1 cellular context compared by ENCODE assay signal in genomic region chr15:58987501-58988010, GRCh38.
TF ChIP-seq lines count a peak whose summit lies in the region.

Gene RNF111 (plus strand): TSS chr15:58987663. CDS start chr15:59030823, 43,160 bp downstream.

TF ChIP-seq in HepG2, 621 proteins besides CTCF, POLR2A, EP300 and RAD21 (continued from another document and continues in another):
- TF ChIP-seq, protein P1, sequence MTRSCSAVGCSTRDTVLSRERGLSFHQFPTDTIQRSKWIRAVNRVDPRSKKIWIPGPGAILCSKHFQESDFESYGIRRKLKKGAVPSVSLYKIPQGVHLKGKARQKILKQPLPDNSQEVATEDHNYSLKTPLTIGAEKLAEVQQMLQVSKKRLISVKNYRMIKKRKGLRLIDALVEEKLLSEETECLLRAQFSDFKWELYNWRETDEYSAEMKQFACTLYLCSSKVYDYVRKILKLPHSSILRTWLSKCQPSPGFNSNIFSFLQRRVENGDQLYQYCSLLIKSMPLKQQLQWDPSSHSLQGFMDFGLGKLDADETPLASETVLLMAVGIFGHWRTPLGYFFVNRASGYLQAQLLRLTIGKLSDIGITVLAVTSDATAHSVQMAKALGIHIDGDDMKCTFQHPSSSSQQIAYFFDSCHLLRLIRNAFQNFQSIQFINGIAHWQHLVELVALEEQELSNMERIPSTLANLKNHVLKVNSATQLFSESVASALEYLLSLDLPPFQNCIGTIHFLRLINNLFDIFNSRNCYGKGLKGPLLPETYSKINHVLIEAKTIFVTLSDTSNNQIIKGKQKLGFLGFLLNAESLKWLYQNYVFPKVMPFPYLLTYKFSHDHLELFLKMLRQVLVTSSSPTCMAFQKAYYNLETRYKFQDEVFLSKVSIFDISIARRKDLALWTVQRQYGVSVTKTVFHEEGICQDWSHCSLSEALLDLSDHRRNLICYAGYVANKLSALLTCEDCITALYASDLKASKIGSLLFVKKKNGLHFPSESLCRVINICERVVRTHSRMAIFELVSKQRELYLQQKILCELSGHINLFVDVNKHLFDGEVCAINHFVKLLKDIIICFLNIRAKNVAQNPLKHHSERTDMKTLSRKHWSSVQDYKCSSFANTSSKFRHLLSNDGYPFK (CRISPR knock-in tag; IDR thresholded peaks at IDR 0.05; ENCODE audit: borderline replicate concordance): peak; percentile 79; the same call in 1 of the 2 replicates
- TF ChIP-seq, protein P2, sequence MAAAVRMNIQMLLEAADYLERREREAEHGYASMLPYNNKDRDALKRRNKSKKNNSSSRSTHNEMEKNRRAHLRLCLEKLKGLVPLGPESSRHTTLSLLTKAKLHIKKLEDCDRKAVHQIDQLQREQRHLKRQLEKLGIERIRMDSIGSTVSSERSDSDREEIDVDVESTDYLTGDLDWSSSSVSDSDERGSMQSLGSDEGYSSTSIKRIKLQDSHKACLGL (CRISPR knock-in tag; IDR thresholded peaks at IDR 0.05): 0 out of 2 replicates have a peak, but pooled peaks have one; percentile 41
- no peak for TF ChIP-seq LCORL (IDR thresholded peaks at IDR 0.05)
- TF ChIP-seq LCORL (CRISPR knock-in tag; IDR thresholded peaks at IDR 0.05): peak; percentile 46
- TF ChIP-seq, protein P3, sequence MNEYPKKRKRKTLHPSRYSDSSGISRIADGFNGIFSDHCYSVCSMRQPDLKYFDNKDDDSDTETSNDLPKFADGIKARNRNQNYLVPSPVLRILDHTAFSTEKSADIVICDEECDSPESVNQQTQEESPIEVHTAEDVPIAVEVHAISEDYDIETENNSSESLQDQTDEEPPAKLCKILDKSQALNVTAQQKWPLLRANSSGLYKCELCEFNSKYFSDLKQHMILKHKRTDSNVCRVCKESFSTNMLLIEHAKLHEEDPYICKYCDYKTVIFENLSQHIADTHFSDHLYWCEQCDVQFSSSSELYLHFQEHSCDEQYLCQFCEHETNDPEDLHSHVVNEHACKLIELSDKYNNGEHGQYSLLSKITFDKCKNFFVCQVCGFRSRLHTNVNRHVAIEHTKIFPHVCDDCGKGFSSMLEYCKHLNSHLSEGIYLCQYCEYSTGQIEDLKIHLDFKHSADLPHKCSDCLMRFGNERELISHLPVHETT (CRISPR knock-in tag; conservative IDR thresholded peaks at IDR 0.05): no peak; the same call in 1 of the 2 replicates
- TF ChIP-seq, protein P4, sequence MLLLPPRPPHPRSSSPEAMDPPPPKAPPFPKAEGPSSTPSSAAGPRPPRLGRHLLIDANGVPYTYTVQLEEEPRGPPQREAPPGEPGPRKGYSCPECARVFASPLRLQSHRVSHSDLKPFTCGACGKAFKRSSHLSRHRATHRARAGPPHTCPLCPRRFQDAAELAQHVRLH (CRISPR knock-in tag; IDR thresholded peaks at IDR 0.05; ENCODE audit: borderline replicate concordance, low read depth): peak; percentile 53; the same call in 1 of the 2 replicates
- TF ChIP-seq PREB (CRISPR knock-in tag; IDR thresholded peaks at IDR 0.05): no peak
- peak; percentile 58 for TF ChIP-seq SRSF1 (optimal IDR thresholded peaks at IDR 0.05; ENCODE audit: low read depth, low read length)
- TF ChIP-seq ZNF564 (CRISPR knock-in tag; IDR thresholded peaks at IDR 0.05): peak; percentile 22; the same call in 1 of the 2 replicates
- TF ChIP-seq, protein P5, sequence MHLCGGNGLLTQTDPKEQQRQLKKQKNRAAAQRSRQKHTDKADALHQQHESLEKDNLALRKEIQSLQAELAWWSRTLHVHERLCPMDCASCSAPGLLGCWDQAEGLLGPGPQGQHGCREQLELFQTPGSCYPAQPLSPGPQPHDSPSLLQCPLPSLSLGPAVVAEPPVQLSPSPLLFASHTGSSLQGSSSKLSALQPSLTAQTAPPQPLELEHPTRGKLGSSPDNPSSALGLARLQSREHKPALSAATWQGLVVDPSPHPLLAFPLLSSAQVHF (CRISPR knock-in tag; IDR thresholded peaks at IDR 0.05): no peak
- peak; percentile 44; the same call in 1 of the 2 replicates for TF ChIP-seq ZNF136 (CRISPR knock-in tag; IDR thresholded peaks at IDR 0.05; ENCODE audit: low read depth)
- TF ChIP-seq CEBPZ (IDR thresholded peaks at IDR 0.05; ENCODE audit: low read length): no peak
- TF ChIP-seq KMT2B (CRISPR knock-in tag; IDR thresholded peaks at IDR 0.05): peak; percentile 78
- 0 out of 2 replicates have a peak, but pooled peaks have one; percentile 62 for TF ChIP-seq AFF4 (CRISPR knock-in tag; IDR thresholded peaks at IDR 0.05)
- no peak for TF ChIP-seq GATAD2A (CRISPR knock-in tag; IDR thresholded peaks at IDR 0.05)
- TF ChIP-seq AGO2 (optimal IDR thresholded peaks at IDR 0.05; ENCODE audit: low read depth, low read length): peak; percentile 81
- 0 out of 2 replicates have a peak, but pooled peaks have one; percentile 60 for TF ChIP-seq ZNF224 (CRISPR knock-in tag; IDR thresholded peaks at IDR 0.05)
- peak; percentile 9; the same call in 1 of the 2 replicates for TF ChIP-seq NFKB2 (CRISPR knock-in tag; IDR thresholded peaks at IDR 0.05; ENCODE audit: borderline replicate concordance)
- peak; percentile 63 for TF ChIP-seq YY1 (IDR thresholded peaks at IDR 0.05; ENCODE audit: insufficient read depth, insufficient replicate concordance, low read depth, low read length)
- TF ChIP-seq POGZ (CRISPR knock-in tag; IDR thresholded peaks at IDR 0.05): peak; percentile 54
- 0 out of 2 replicates have a peak, but pooled peaks have one; percentile 7 for TF ChIP-seq ZNF792 (CRISPR knock-in tag; IDR thresholded peaks at IDR 0.05)
- TF ChIP-seq PHF20 (CRISPR knock-in tag; IDR thresholded peaks at IDR 0.05): peak; percentile 69
- TF ChIP-seq KDM5A (IDR thresholded peaks at IDR 0.05; ENCODE audit: borderline replicate concordance, low read length): peak; percentile 90; the same call in 1 of the 2 replicates
- TF ChIP-seq ZHX2 (IDR thresholded peaks at IDR 0.05; ENCODE audit: low read depth): peak; percentile 74; the same call in 1 of the 2 replicates
- no peak for TF ChIP-seq ZHX2 (CRISPR knock-in tag; IDR thresholded peaks at IDR 0.05; ENCODE audit: borderline replicate concordance)
- TF ChIP-seq, protein P6, sequence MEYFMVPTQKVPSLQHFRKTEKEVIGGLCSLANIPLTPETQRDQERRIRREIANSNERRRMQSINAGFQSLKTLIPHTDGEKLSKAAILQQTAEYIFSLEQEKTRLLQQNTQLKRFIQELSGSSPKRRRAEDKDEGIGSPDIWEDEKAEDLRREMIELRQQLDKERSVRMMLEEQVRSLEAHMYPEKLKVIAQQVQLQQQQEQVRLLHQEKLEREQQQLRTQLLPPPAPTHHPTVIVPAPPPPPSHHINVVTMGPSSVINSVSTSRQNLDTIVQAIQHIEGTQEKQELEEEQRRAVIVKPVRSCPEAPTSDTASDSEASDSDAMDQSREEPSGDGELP (IDR thresholded peaks at IDR 0.05; ENCODE audit: borderline replicate concordance, low read depth): peak; percentile 71; the same call in 1 of the 2 replicates
- 0 out of 2 replicates have a peak, but pooled peaks have one; percentile 93 for TF ChIP-seq SNAI1 (CRISPR knock-in tag; IDR thresholded peaks at IDR 0.05; ENCODE audit: borderline replicate concordance)
- peak; percentile 76 for TF ChIP-seq TAF1 (CRISPR knock-in tag; IDR thresholded peaks at IDR 0.05)
- TF ChIP-seq ZMYM4 (CRISPR knock-in tag; IDR thresholded peaks at IDR 0.05): peak; percentile 72
- TF ChIP-seq CC2D1A (CRISPR knock-in tag; IDR thresholded peaks at IDR 0.05): no peak
- TF ChIP-seq POLR2AphosphoS5 (IDR thresholded peaks at IDR 0.05; ENCODE audit: low read depth, low read length): peak; percentile 68
- TF ChIP-seq RBFOX2 (IDR thresholded peaks at IDR 0.05; ENCODE audit: low read depth, low read length): peak; percentile 91
- TF ChIP-seq YEATS2 (CRISPR knock-in tag; IDR thresholded peaks at IDR 0.05; ENCODE audit: borderline replicate concordance): peak; percentile 9; the same call in 1 of the 2 replicates
- TF ChIP-seq SP140L (CRISPR knock-in tag; IDR thresholded peaks at IDR 0.05; ENCODE audit: borderline replicate concordance): peak; percentile 52; the same call in 1 of the 2 replicates
